In genomic region chr9:134275379-134275778, GRCh38 we compare ENCODE assay signal across 24 cellular contexts. TPM values are rescaled to one million over a fixed set of nuclear protein-coding genes. Genes with fewer than 3 reads are reported as not detected.
DNase-seq lines count a peak whose midpoint lies in the region; ATAC-seq, FAIRE-seq and TF ChIP-seq lines count a peak whose summit lies in the region.
"Had no signal": no experiment of that assay in that cellular context is flagged by ENCODE, and none has a peak within 500 bp of the region (broad histone marks: within the 10 kb centered on the region; RNA-seq: fewer than 3 reads in every experiment).

No MANE protein-coding gene starts in this region.

- no peak overlapping the region for H2AFZ ChIP-seq in GM12878 (ENCODE audit: control insufficient read depth, low read depth, low read length)

- 23% methylated on average over 7 of the region's 9 CpGs for WGBS in GM12878 (ENCODE audit: insufficient coverage, insufficient replicate concordance, low lambda C conversion rate, missing lambda C conversion rate)

- no peaks in the 10 kb centered on the region for H3K79me2 ChIP-seq in DOHH2 (ENCODE audit: control insufficient read depth, low read length)
- no peaks in the 10 kb centered on the region for H3K79me2 ChIP-seq in GM12878 (ENCODE audit: control insufficient read depth, insufficient read depth, low read length)

- H3K27ac Mint-ChIP-seq in mesothelial cell of epicardium = no peak overlapping the region
- H3K27ac Mint-ChIP-seq: activated CD4-positive, alpha-beta memory T cell treated with anti-CD3 and anti-CD28 coated beads, Interleukin-2, amount 10 ng/mL, durations not matched to agents 7 days and 5 days; immature natural killer cell; T-helper 1 cell treated with Interleukin-12 subunit alpha and Interleukin-12 subunit beta and Interleukin-4 antibody, amounts not matched to agents 30 μg/mL and 1 μg/mL, for 36 hours had no signal

- TF ChIP-seq POLR2A in GM12878 (IDR thresholded peaks at IDR 0.05; ENCODE audit: low read depth, low read length) = no peak

- no peaks in the 10 kb centered on the region for H4K20me1 ChIP-seq in DOHH2 (ENCODE audit: control insufficient read depth, insufficient read depth, low read depth, low read length)
- H4K20me1 ChIP-seq in GM12878 (ENCODE audit: control insufficient read depth, insufficient read depth) = no peaks in the 10 kb centered on the region

- no peaks in the 10 kb centered on the region for H3K36me3 Mint-ChIP-seq in mesothelial cell of epicardium
- H3K36me3 Mint-ChIP-seq: immature natural killer cell had no signal

- RAD21 ChIA-PET in GM12878 (lab: Charles Lee; ENCODE audit: unreplicated experiment) = no interaction called here

- H3K4me3 ChIP-seq in DOHH2 (ENCODE audit: low read length) (no peak overlapping the region), GM12878 (no peak overlapping the region)
- H3K4me3 ChIP-seq: transverse colon had no signal

- peaks cover 57% of the 10 kb centered on the region for H3K27me3 Mint-ChIP-seq in mesothelial cell of epicardium (ENCODE audit: low read depth)

- peak; percentile 52; the same call in 2 of the 3 replicates for ATAC-seq in GM12878
- ATAC-seq: esophagus mucosa, sciatic nerve had no signal

- POLR2A ChIA-PET in GM12878 (lab: Charles Lee) = no interaction called here

- H3K4me2 ChIP-seq in DOHH2 (ENCODE audit: low read length) = no peak overlapping the region
- no peak overlapping the region for H3K4me2 ChIP-seq in GM12878 (ENCODE audit: control insufficient read depth, insufficient read depth)

- H3K9me2 ChIP-seq in DOHH2 (replicated peaks; ENCODE audit: control insufficient read depth, low read length) = no peaks in the 10 kb centered on the region

- H3K9me3 ChIP-seq in DOHH2 (ENCODE audit: control insufficient read depth, insufficient read depth, low read length) (peaks cover 3% of the 10 kb centered on the region), GM12878 (replicated peaks; ENCODE audit: control insufficient read depth, insufficient read depth, low read length) (no peaks in the 10 kb centered on the region; the same call in 2 of the 3 replicates)
- H3K9me3 ChIP-seq: transverse colon had no signal

- no peak overlapping the region for H3K9ac ChIP-seq in GM12878 (ENCODE audit: control insufficient read depth, insufficient read depth, low read length)

- H3K4me1 ChIP-seq in DOHH2 (ENCODE audit: control insufficient read depth, low read length) (no peaks in the 10 kb centered on the region), GM12878 (ENCODE audit: control insufficient read depth, insufficient read depth, low read length) (no peaks in the 10 kb centered on the region)
- H3K4me1 ChIP-seq: transverse colon had no signal

- peaks cover 10% of the 10 kb centered on the region for H3K4me1 Mint-ChIP-seq in mesothelial cell of epicardium
- H3K4me1 Mint-ChIP-seq: activated CD4-positive, alpha-beta memory T cell treated with anti-CD3 and anti-CD28 coated beads, Interleukin-2, amount 10 ng/mL, durations not matched to agents 7 days and 5 days; immature natural killer cell had no signal

- H3K27me3 ChIP-seq in DOHH2 (ENCODE audit: control insufficient read depth, low read length) = no peaks in the 10 kb centered on the region
- H3K27me3 ChIP-seq in GM12878 (replicated peaks in 1 of 2; ENCODE audit: control insufficient read depth in 2 of 2, insufficient read depth in 2 of 2, low read length in 1 of 2) = peaks cover 0 to 4% of the 10 kb centered on the region in 2 experiments; a peak in 1 of 4 replicates

- H3K4me3 Mint-ChIP-seq in mesothelial cell of epicardium = no peak overlapping the region
- H3K4me3 Mint-ChIP-seq: activated CD4-positive, alpha-beta memory T cell treated with anti-CD3 and anti-CD28 coated beads, Interleukin-2, amount 10 ng/mL, durations not matched to agents 7 days and 5 days; immature natural killer cell; T-helper 1 cell treated with Interleukin-12 subunit alpha and Interleukin-12 subunit beta and Interleukin-4 antibody, amounts not matched to agents 30 μg/mL and 1 μg/mL, for 36 hours had no signal

- in situ Hi-C loops in GM12878 (cut with MboI) (no loop called here), GM13977 (cut with MboI; ENCODE audit: low pct_unique_long_range_greater_than_20kb, low sequenced_read_pairs, unreplicated experiment) (no loop called here)

- TF ChIP-seq CTCF in DOHH2 (IDR thresholded peaks at IDR 0.05; ENCODE audit: low read depth, low read length, poor library complexity, severe bottlenecking) = peak; percentile 17
- TF ChIP-seq CTCF in GM12878 (IDR thresholded peaks at IDR 0.05 in 2 of 3, conservative IDR thresholded peaks at IDR 0.05 in 1 of 3; ENCODE audit: control insufficient read depth in 2 of 3, extremely low read depth in 1 of 3, insufficient read depth in 1 of 3, low read depth in 3 of 3, low read length in 3 of 3) = no peak
- TF ChIP-seq CTCF in mesothelial cell of epicardium (IDR thresholded peaks at IDR 0.05; ENCODE audit: unreplicated experiment) = peak; percentile 12
- TF ChIP-seq CTCF in GM13977 (IDR thresholded peaks at IDR 0.05; ENCODE audit: extremely low read depth, insufficient read depth, missing control alignments) = no peak

- BruUV-seq in GM12878 (replicated peaks; lab: Mats Ljungman, UMichigan) = no TSS peak

- no peaks in the 10 kb centered on the region for H3F3A ChIP-seq in DOHH2 (ENCODE audit: control insufficient read depth, insufficient read depth)

- H3K27ac ChIP-seq in DOHH2 (ENCODE audit: low read depth, low read length) (no peak overlapping the region), GM12878 (ENCODE audit: control insufficient read depth, insufficient read depth) (no peak overlapping the region)
- H3K27ac ChIP-seq: transverse colon, VCaP had no signal

- TF ChIP-seq RAD21 in GM12878 (IDR thresholded peaks at IDR 0.05; ENCODE audit: insufficient read depth, low read depth, low read length) = no peak

- intact Hi-C loops in GM12878 (cut with micrococcal nuclease; ENCODE audit: unreplicated experiment) = no loop called here

- no peak for TF ChIP-seq EP300 in GM12878 (IDR thresholded peaks at IDR 0.05; ENCODE audit: borderline replicate concordance in 1 of 2, control insufficient read depth in 1 of 2, low read depth in 2 of 2, low read length in 2 of 2)

- CTCF ChIA-PET in GM12878 (lab: Yijun Ruan, JAX) = no interaction called here

- FAIRE-seq in GM12878 (lab: Jason Lieb, UNC) (no peak), GM19239 (lab: Jason Lieb, UNC) (no peak)
- FAIRE-seq: G401.6 had no signal

- SMC1A ChIA-PET in GM12878 (lab: Charles Lee; ENCODE audit: uncharacterized antibody, unreplicated experiment) = no interaction called here

- peak; percentile 55 for DNase-seq in NAMALWA (ENCODE audit: low spot score)
- no peak for DNase-seq in GM12878 (ENCODE audit: low read depth, low spot score)
- DNase-seq in mesothelial cell of epicardium (ENCODE audit: low spot score in 2 of 2, unreplicated experiment in 2 of 2) = no peak
- no peak for DNase-seq in NCI-H446 treated with DMSO at 0.1 percent for 48 hours (lab: John Stamatoyannopoulos, UW)
- DNase-seq in NCI-H146 treated with DMSO at 0.1 percent for 48 hours (lab: John Stamatoyannopoulos, UW; ENCODE audit: unreplicated experiment) = no peak
- no peak for DNase-seq in GM13977 (ENCODE audit: low spot score)
- DNase-seq in GM19239 (ENCODE audit: insufficient read length, low spot score) = no peak
- DNase-seq: activated CD4-positive, alpha-beta memory T cell treated with anti-CD3 and anti-CD28 coated beads, Interleukin-2, amount 10 ng/mL, durations not matched to agents 7 days and 5 days; activated naive CD4-positive, alpha-beta T cell; amygdala; caudate nucleus; immature natural killer cell; NCI-H1092; NCI-H2081; NCI-H510A treated with DMSO at 0.1 percent for 48 hours; occipital lobe; SIG-M5; transverse colon had no signal

- no peaks in the 10 kb centered on the region for H3K36me3 ChIP-seq in DOHH2 (ENCODE audit: control insufficient read depth, low read length)
- no peaks in the 10 kb centered on the region for H3K36me3 ChIP-seq in GM12878 (ENCODE audit: control insufficient read depth in 2 of 2, insufficient read depth in 2 of 2, low read length in 1 of 2)
- H3K36me3 ChIP-seq: transverse colon had no signal

- no peaks in the 10 kb centered on the region for H3K9me3 Mint-ChIP-seq in mesothelial cell of epicardium
- H3K9me3 Mint-ChIP-seq: activated CD4-positive, alpha-beta memory T cell treated with anti-CD3 and anti-CD28 coated beads, Interleukin-2, amount 10 ng/mL, durations not matched to agents 7 days and 5 days; immature natural killer cell; T-helper 1 cell treated with Interleukin-12 subunit alpha and Interleukin-12 subunit beta and Interleukin-4 antibody, amounts not matched to agents 30 μg/mL and 1 μg/mL, for 36 hours had no signal

TF ChIP-seq in GM12878, 131 proteins besides CTCF, POLR2A, EP300 and RAD21:
- no peak for TF ChIP-seq JUNB (IDR thresholded peaks at IDR 0.05)
- TF ChIP-seq NR2C2 (IDR thresholded peaks at IDR 0.05; ENCODE audit: borderline replicate concordance, control insufficient read depth, insufficient read length, low read depth) = no peak
- TF ChIP-seq WRNIP1 (IDR thresholded peaks at IDR 0.05; ENCODE audit: borderline replicate concordance, low read depth, low read length) = no peak
- TF ChIP-seq NRF1 (conservative IDR thresholded peaks at IDR 0.05; ENCODE audit: low read depth, low read length) = no peak
- no peak for TF ChIP-seq FOS (IDR thresholded peaks at IDR 0.05; ENCODE audit: borderline replicate concordance, extremely low read depth, insufficient read length)
- TF ChIP-seq ZSCAN29 (IDR thresholded peaks at IDR 0.05) = no peak
- no peak for TF ChIP-seq ZNF207 (IDR thresholded peaks at IDR 0.05; ENCODE audit: borderline replicate concordance)
- TF ChIP-seq SRF (IDR thresholded peaks at IDR 0.05; ENCODE audit: low read depth in 2 of 2, low read length in 2 of 2) = no peak

RNA-seq across cellular contexts. Expression of gene RXRA, which starts 50.9 kb away (rescaled TPM):
- total RNA-seq in GM12878 (2013; cell fraction: nucleolus; rRNA removed) = 23.7 and 25.5 TPM in 2 replicates
- 12.3 and 14.3 TPM in 2 replicates for total RNA-seq in GM12878 (2014; rRNA removed)
- total RNA-seq in GM12878 (2014; rRNA removed; fragmentation: Illumina TruSeq; extraction: Trizol) = 2.9 and 3.4 TPM in 2 replicates
- 32.1 and 36.8 TPM in 2 replicates for total RNA-seq in GM12878 (2021)
- polyA plus RNA-seq in GM12878 (2011; ENCODE audit: low read depth) = 7.1 TPM
- 3.7 and 8.0 TPM in 2 replicates for polyA plus RNA-seq in GM12878 (2011; rRNA removed)
- polyA plus RNA-seq in GM12878 (2011; cell fraction: cytosol; rRNA removed) = 17.2 and 20.7 TPM in 2 replicates
- 28.6 and 32.8 TPM in 2 replicates for polyA plus RNA-seq in GM12878 (2011; cell fraction: nucleus; rRNA removed)
- 19.3 and 28.5 TPM in 2 replicates for polyA plus RNA-seq in GM12878 (2012)
- polyA plus RNA-seq in GM12878 (2014; fragmentation: Illumina TruSeq; extraction: Trizol) = 1.1 and 4.2 TPM in 2 replicates
- polyA plus RNA-seq in GM12878 (2014; fragmentation: Nextera tagmentation; extraction: Ambion mirVana) = 1 to 10 TPM in 1 of 2 experiments, under 1 TPM in 1; 0.89 to 2.9 TPM
- 18.5 TPM in 2 replicates for polyA plus RNA-seq in GM12878 (2014; rRNA removed)
- 10 to 100 TPM; 24.1 to 28.3 TPM for polyA plus RNA-seq in GM12878 (2016; fragmentation: Nextera tagmentation; extraction: Ambion mirVana)
- 7.2 and 23.3 TPM in 2 replicates for polyA minus RNA-seq in GM12878 (2011; rRNA and poly(A)+ RNA removed)
- polyA minus RNA-seq in GM12878 (2011; cell fraction: cytosol; rRNA and poly(A)+ RNA removed) = 12.4 and 14.7 TPM in 2 replicates
- polyA minus RNA-seq in GM12878 (2011; cell fraction: nucleus; rRNA and poly(A)+ RNA removed) = 11.0 and 14.4 TPM in 2 replicates
- 43.7 to 46.0 TPM (median 45.0 TPM) in 3 replicates for total RNA-seq in mesothelial cell of epicardium

Comparison
In these comparisons a context has a peak if more than half of its experiments do, and no peak if none do; other contexts are left out.
1. CTCF ChIP-seq: peak in DOHH2 (single experiment) and mesothelial cell of epicardium (single experiment); none in GM12878 (0 of 3) and GM13977 (single experiment).